ENCODE assay signal across 35 cellular contexts in the genomic region with DNA sequence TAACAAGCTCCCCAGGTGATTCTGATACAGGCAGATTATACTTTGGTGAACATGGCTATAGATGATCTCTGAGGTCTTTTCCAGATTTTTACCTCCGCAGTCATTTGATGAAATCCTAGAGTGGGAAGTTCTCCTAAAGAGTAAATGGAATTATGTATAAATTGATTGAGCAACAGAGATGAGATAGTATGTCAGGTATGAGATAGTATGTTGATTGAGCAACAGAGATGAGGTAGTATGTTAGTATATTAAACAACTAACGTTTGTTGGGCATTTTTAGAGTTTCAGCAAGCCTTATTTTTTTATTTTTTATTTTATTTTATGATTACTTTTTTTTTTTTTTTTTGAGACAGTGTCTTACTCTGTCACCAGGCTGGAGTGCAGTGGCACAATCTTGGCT.
"Had no signal": no experiment of that assay in that cellular context is flagged by ENCODE, and none has a peak within 500 bp of the region (broad histone marks: within the 10 kb centered on the region; RNA-seq: fewer than 3 reads in every experiment).

No MANE protein-coding gene starts in this region.

- H3K4me2 ChIP-seq: KMS-11 had no signal

- H3K36me3 ChIP-seq: MG63 had no signal

- DNase-seq: Karpas-422, Kasumi-1, MG63, MM.1S, MV-4-11, NCI-H1048, NCI-H1092, NCI-H1092 treated with DMSO at 0.1 percent for 48 hours, NCI-H1105, NCI-H1105 treated with DMSO at 0.1 percent for 48 hours, NCI-H1417, NCI-H1417 treated with DMSO at 0.1 percent for 48 hours, NCI-H1436, NCI-H1436 treated with DMSO at 0.1 percent for 48 hours, NCI-H146, NCI-H1694, NCI-H1694 treated with DMSO at 0.1 percent for 48 hours, NCI-H187, NCI-H187 treated with DMSO at 0.1 percent for 48 hours, NCI-H1930, NCI-H2029, NCI-H2029 treated with DMSO at 0.1 percent for 48 hours, NCI-H2081, NCI-H2081 treated with DMSO at 0.1 percent for 48 hours, NCI-H2107, NCI-H2171, NCI-H2171 treated with DMSO at 0.1 percent for 48 hours, NCI-H2227 treated with DMSO at 0.1 percent for 48 hours, NCI-H226, NCI-H345, NCI-H446, NCI-H446 treated with DMSO at 0.1 percent for 48 hours, NCI-H510A, NCI-H510A treated with DMSO at 0.1 percent for 48 hours had no signal

- H3K27me3 ChIP-seq: MG63 had no signal

- H3K27ac ChIP-seq: KMS-11 had no signal

- H3K4me3 ChIP-seq: MG63 had no signal
